1 cellular context compared by ENCODE assay signal in genomic region chr6:3228791-3229565, GRCh38.
A peak's percentile ranks its signal among the peaks of the same experiment; 100 is the strongest.
TF ChIP-seq lines count a peak whose summit lies in the region.

No MANE protein-coding gene starts in this region.

TF ChIP-seq in WTC11, 78 proteins besides CTCF, POLR2A, EP300 and RAD21 (continued from another document):
- TF ChIP-seq, protein P1, sequence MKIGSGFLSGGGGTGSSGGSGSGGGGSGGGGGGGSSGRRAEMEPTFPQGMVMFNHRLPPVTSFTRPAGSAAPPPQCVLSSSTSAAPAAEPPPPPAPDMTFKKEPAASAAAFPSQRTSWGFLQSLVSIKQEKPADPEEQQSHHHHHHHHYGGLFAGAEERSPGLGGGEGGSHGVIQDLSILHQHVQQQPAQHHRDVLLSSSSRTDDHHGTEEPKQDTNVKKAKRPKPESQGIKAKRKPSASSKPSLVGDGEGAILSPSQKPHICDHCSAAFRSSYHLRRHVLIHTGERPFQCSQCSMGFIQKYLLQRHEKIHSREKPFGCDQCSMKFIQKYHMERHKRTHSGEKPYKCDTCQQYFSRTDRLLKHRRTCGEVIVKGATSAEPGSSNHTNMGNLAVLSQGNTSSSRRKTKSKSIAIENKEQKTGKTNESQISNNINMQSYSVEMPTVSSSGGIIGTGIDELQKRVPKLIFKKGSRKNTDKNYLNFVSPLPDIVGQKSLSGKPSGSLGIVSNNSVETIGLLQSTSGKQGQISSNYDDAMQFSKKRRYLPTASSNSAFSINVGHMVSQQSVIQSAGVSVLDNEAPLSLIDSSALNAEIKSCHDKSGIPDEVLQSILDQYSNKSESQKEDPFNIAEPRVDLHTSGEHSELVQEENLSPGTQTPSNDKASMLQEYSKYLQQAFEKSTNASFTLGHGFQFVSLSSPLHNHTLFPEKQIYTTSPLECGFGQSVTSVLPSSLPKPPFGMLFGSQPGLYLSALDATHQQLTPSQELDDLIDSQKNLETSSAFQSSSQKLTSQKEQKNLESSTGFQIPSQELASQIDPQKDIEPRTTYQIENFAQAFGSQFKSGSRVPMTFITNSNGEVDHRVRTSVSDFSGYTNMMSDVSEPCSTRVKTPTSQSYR (CRISPR knock-in tag; IDR thresholded peaks at IDR 0.05), result peak; percentile 62; the same call in 1 of the 2 replicates
- peak; percentile 51; the same call in 1 of the 2 replicates for TF ChIP-seq NR2C2 (CRISPR knock-in tag; IDR thresholded peaks at IDR 0.05)
- TF ChIP-seq, protein P2, sequence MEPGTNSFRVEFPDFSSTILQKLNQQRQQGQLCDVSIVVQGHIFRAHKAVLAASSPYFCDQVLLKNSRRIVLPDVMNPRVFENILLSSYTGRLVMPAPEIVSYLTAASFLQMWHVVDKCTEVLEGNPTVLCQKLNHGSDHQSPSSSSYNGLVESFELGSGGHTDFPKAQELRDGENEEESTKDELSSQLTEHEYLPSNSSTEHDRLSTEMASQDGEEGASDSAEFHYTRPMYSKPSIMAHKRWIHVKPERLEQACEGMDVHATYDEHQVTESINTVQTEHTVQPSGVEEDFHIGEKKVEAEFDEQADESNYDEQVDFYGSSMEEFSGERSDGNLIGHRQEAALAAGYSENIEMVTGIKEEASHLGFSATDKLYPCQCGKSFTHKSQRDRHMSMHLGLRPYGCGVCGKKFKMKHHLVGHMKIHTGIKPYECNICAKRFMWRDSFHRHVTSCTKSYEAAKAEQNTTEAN (CRISPR knock-in tag; IDR thresholded peaks at IDR 0.05), result 0 out of 2 replicates have a peak, but pooled peaks have one; percentile 27
- TF ChIP-seq FOXP4 (CRISPR knock-in tag; IDR thresholded peaks at IDR 0.05), result peak; percentile 13; the same call in 1 of the 2 replicates
- no peak for TF ChIP-seq AR (CRISPR knock-in tag; IDR thresholded peaks at IDR 0.05)
